Comparison of ENCODE assay signal across 29 cellular contexts in genomic region chr5:10161778-10162177, GRCh38.
"Had no signal": no experiment of that assay in that cellular context is flagged by ENCODE, and none has a peak within 500 bp of the region (broad histone marks: within the 10 kb centered on the region; RNA-seq: fewer than 3 reads in every experiment).

No MANE protein-coding gene starts in this region.

- H3K4me1 ChIP-seq: breast epithelium, SJCRH30 had no signal

- ATAC-seq: activated CD4-positive, CD25-positive, alpha-beta regulatory T cell treated with anti-CD3 and anti-CD28 coated beads, Interleukin-2, amount 50 U/mL, for 24 hours; activated CD8-positive, alpha-beta memory T cell treated with anti-CD3 and anti-CD28 coated beads, Interleukin-2, amount 10 ng/mL, durations not matched to agents 7 days and 5 days had no signal

- DNase-seq: activated CD4-positive, alpha-beta T cell treated with anti-CD3 and anti-CD28 coated beads for 48 hours; activated CD4-positive, alpha-beta T cell treated with anti-CD3 and anti-CD28 coated beads, Interleukin-2, amount 50 U/mL, for 4 hours; activated CD8-positive, alpha-beta memory T cell treated with anti-CD3 and anti-CD28 coated beads, Interleukin-2, amount 10 ng/mL, durations not matched to agents 7 days and 5 days; activated effector memory CD4-positive, alpha-beta T cell treated with Interleukin-2 at 50 U/mL for 16 hours; activated naive CD4-positive, alpha-beta T cell; activated T-cell treated with anti-CD3 and anti-CD28 coated beads, Interleukin-2, amount 50 U/mL, for 24 hours; aorta; central memory CD4-positive, alpha-beta T cell; MG63; MV-4-11; NCI-H1092 treated with DMSO at 0.1 percent for 48 hours; NCI-H1417 treated with DMSO at 0.1 percent for 48 hours; NCI-H1694; NCI-H2029 treated with DMSO at 0.1 percent for 48 hours; NCI-H226; NCI-H510A; NCI-H526 treated with DMSO at 0.1 percent for 48 hours; Peyer's patch; Right ventricle myocardium superior; SJCRH30; SK-N-SH; T-helper 1 cell had no signal

- H3K4me1 Mint-ChIP-seq: activated CD8-positive, alpha-beta memory T cell treated with anti-CD3 and anti-CD28 coated beads, Interleukin-2, amount 10 ng/mL, durations not matched to agents 7 days and 5 days; activated naive CD4-positive, alpha-beta T cell treated with anti-CD3 and anti-CD28 coated beads, Interleukin-2, amount 50 U/mL, for 24 hours had no signal

- H3K36me3 Mint-ChIP-seq: activated CD8-positive, alpha-beta memory T cell treated with anti-CD3 and anti-CD28 coated beads, Interleukin-2, amount 10 ng/mL, durations not matched to agents 7 days and 5 days had no signal

- H3K27ac ChIP-seq: breast epithelium, KMS-11, Peyer's patch, RWPE1, SJCRH30, VCaP had no signal

- H3K9me3 ChIP-seq: Peyer's patch, SJCRH30, SK-N-SH had no signal

- H3K27ac Mint-ChIP-seq: activated CD8-positive, alpha-beta memory T cell treated with anti-CD3 and anti-CD28 coated beads, Interleukin-2, amount 10 ng/mL, durations not matched to agents 7 days and 5 days; activated naive CD4-positive, alpha-beta T cell treated with anti-CD3 and anti-CD28 coated beads, Interleukin-2, amount 50 U/mL, for 24 hours; activated T-cell treated with anti-CD3 and anti-CD28 coated beads, Interleukin-2, amount 50 U/mL, for 24 hours; activated T-helper 1 cell treated with anti-CD3 and anti-CD28 coated beads, Interleukin-12 subunit alpha, Interleukin-12 subunit beta, Interleukin-2, Interleukin-4 antibody, amounts not matched to agents 30 ng/mL and 10 ng/mL and 1 ng/mL, durations not matched to agents 14 hours and 24 hours and 36 hours had no signal

- H3K4me3 ChIP-seq: breast epithelium, MG63, Peyer's patch, SJCRH30 had no signal

- H3K4me3 Mint-ChIP-seq: activated CD8-positive, alpha-beta memory T cell treated with anti-CD3 and anti-CD28 coated beads, Interleukin-2, amount 10 ng/mL, durations not matched to agents 7 days and 5 days; activated naive CD4-positive, alpha-beta T cell treated with anti-CD3 and anti-CD28 coated beads, Interleukin-2, amount 50 U/mL, for 24 hours; activated T-cell treated with anti-CD3 and anti-CD28 coated beads, Interleukin-2, amount 50 U/mL, for 24 hours; activated T-helper 1 cell treated with anti-CD3 and anti-CD28 coated beads, Interleukin-12 subunit alpha, Interleukin-12 subunit beta, Interleukin-2, Interleukin-4 antibody, amounts not matched to agents 30 ng/mL and 10 ng/mL and 1 ng/mL, durations not matched to agents 14 hours and 24 hours and 36 hours had no signal

- H3K9ac ChIP-seq: KMS-11, SK-N-SH had no signal

- H3K27me3 ChIP-seq: breast epithelium, MG63, Peyer's patch, SJCRH30 had no signal

- H3K36me3 ChIP-seq: breast epithelium, MG63, Peyer's patch, SJCRH30 had no signal

- H3K4me2 ChIP-seq: KMS-11, SK-N-SH had no signal
